Comparison of ENCODE assay signal across 30 cellular contexts in genomic region chr2:111145951-111146350, GRCh38.
"Had no signal": no experiment of that assay in that cellular context is flagged by ENCODE, and none has a peak within 500 bp of the region (broad histone marks: within the 10 kb centered on the region; RNA-seq: fewer than 3 reads in every experiment).

No MANE protein-coding gene starts in this region.

- H3K9me3 Mint-ChIP-seq: natural killer cell treated with Interleukin-12 subunit alpha and Interleukin-12 subunit beta and Interleukin-15 and Interleukin-18, amount 100 ng/mL, for 72 hours; stimulated activated naive B cell treated with anti-CD40 and anti-IgM and Interleukin-4, amounts not matched to agents 10 μg/mL and 1 μg/mL and 100 μg/mL, for 72 hours had no signal

- H3K4me3 Mint-ChIP-seq: naive thymus-derived CD4-positive, alpha-beta T cell; natural killer cell treated with Interleukin-12 subunit alpha and Interleukin-12 subunit beta and Interleukin-15 and Interleukin-18, amount 100 ng/mL, for 72 hours; stimulated activated naive B cell treated with anti-CD40 and anti-IgM and Interleukin-4, amounts not matched to agents 10 μg/mL and 1 μg/mL and 100 μg/mL, for 72 hours had no signal

- H3K9me3 ChIP-seq: left lung, mucosa of descending colon, pancreas, prostate gland, stomach, testis, thyroid gland, transverse colon, upper lobe of left lung, vagina had no signal

- H3K27me3 Mint-ChIP-seq: natural killer cell treated with Interleukin-12 subunit alpha and Interleukin-12 subunit beta and Interleukin-15 and Interleukin-18, amount 100 ng/mL, for 72 hours; stimulated activated naive B cell treated with anti-CD40 and anti-IgM and Interleukin-4, amounts not matched to agents 10 μg/mL and 1 μg/mL and 100 μg/mL, for 72 hours had no signal

- H3K4me3 ChIP-seq: hepatocyte, left lung, lung, mucosa of descending colon, pancreas, prostate gland, skin epidermis, stomach, testis, thyroid gland, transverse colon, upper lobe of left lung, vagina had no signal

- H3K4me1 ChIP-seq: pancreas, prostate gland, testis had no signal

- H3K27me3 ChIP-seq: hepatocyte, left lung, pancreas, stomach, testis, thyroid gland, transverse colon, upper lobe of left lung, vagina had no signal

- H3K27ac ChIP-seq: hepatocyte, left lung, pancreas, prostate gland, skin epidermis, stomach, testis, thyroid gland, transverse colon, upper lobe of left lung, vagina had no signal

- DNase-seq: kidney glomerular epithelial cell; left cardiac atrium; left lung; mesendoderm; midbrain; mucosa of descending colon; naive thymus-derived CD4-positive, alpha-beta T cell; nucleus accumbens; pancreas; posterior cingulate gyrus; retina; right cardiac atrium; stimulated activated CD4-positive, alpha-beta T cell treated with anti-CD3 and anti-CD28 coated beads, Interleukin-12 subunit alpha, Interleukin-12 subunit beta, amount 100 ng/mL, for 4 hours; stimulated activated CD4-positive, alpha-beta T cell treated with anti-CD3 and anti-CD28 coated beads, Interleukin-15, amount 100 ng/mL, for 24 hours; stimulated activated CD4-positive, alpha-beta T cell treated with anti-CD3 and anti-CD28 coated beads, Interleukin-2, amount 100 ng/mL, for 24 hours; stimulated activated CD4-positive, alpha-beta T cell treated with anti-CD3 and anti-CD28 coated beads, Interleukin-4, amount 100 ng/mL, for 1 hour; stimulated activated naive B cell treated with anti-CD40 and anti-IgM and Interleukin-4, amounts not matched to agents 10 μg/mL and 1 μg/mL and 100 μg/mL, for 72 hours; stimulated activated naive CD8-positive, alpha-beta T cell treated with anti-CD3 and anti-CD28 coated beads, Interleukin-15, Interleukin-2, amounts not matched to agents 100 U/mL and 50 U/mL, for 24 hours; stomach; testis; thyroid gland; transverse colon; upper lobe of left lung had no signal

- H3K27ac Mint-ChIP-seq: naive thymus-derived CD4-positive, alpha-beta T cell; natural killer cell treated with Interleukin-12 subunit alpha and Interleukin-12 subunit beta and Interleukin-15 and Interleukin-18, amount 100 ng/mL, for 72 hours; stimulated activated naive B cell treated with anti-CD40 and anti-IgM and Interleukin-4, amounts not matched to agents 10 μg/mL and 1 μg/mL and 100 μg/mL, for 72 hours had no signal

- H3K4me2 ChIP-seq: hepatocyte had no signal

- H3K36me3 ChIP-seq: prostate gland, thyroid gland had no signal

- ATAC-seq: left cardiac atrium; left lung; mucosa of descending colon; naive thymus-derived CD4-positive, alpha-beta T cell; natural killer cell treated with Interleukin-12 subunit alpha and Interleukin-12 subunit beta and Interleukin-15 and Interleukin-18, amount 100 ng/mL, for 72 hours; pancreas; right cardiac atrium; sciatic nerve had no signal

- H2AFZ ChIP-seq: hepatocyte had no signal
